In the genomic region with DNA sequence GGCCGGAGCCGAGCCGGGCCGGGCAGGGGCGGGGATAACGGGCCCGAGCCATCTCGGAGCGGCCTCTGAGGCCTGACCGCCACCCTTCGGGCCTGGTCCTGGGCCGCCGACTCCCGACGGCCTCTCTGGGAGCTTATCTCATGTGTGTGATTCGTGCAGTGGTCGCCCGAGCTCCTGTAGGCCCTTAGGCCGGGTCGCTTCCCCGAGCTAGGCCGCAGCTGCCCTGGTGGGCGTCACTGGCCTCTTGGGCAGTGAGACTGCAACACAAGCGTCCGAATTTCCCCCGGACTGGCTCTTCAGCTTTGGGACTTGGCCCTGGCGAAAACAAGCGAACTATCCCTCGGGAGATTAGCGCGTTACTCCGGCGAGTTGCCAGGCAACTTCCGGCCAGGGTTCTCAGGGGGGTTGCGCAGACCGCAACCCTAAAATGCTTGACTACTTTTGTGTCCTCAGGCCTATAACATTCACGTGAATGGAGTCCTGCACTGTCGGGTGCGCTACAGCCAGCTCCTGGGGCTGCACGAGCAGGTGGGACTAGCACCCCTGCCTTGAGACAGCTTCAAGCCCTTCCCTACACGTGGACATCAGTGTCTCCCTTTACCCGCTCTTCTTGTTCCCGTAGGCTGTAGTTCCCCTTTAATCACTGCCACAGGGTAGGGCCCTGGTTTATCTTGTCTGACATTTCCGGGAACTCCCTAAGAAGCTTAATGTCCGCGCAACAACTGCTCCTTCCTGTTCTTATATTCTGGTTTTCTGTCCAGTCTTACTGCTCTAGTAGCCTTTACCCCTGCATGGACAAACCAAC, we compare ENCODE assay signal across 8 cellular contexts. TPM values are rescaled to one million over a fixed set of nuclear protein-coding genes. Genes with fewer than 3 reads are reported as not detected.
A peak's percentile ranks its signal among the peaks of the same experiment; 100 is the strongest.
DNase-seq lines count a peak whose midpoint lies in the region; ATAC-seq and TF ChIP-seq lines count a peak whose summit lies in the region.

No MANE protein-coding gene starts in this region.

- peak; percentile 54 for DNase-seq in GM13977 (ENCODE audit: low spot score)
- peak; percentile 29 for DNase-seq in GOT3 (lab: John Stamatoyannopoulos, UW)
- peak; percentile 25 for DNase-seq in LoVo (ENCODE audit: low spot score)
- peak; percentile 31 for DNase-seq in activated CD4-positive, alpha-beta T cell treated with anti-CD3 and anti-CD28 coated beads, Interleukin-2, amount 10 ng/mL, durations not matched to agents 7 days and 5 days
- no peak for DNase-seq in esophagus muscularis mucosa (ENCODE audit: extremely low spot score)
- peak in 3 of 9 donors; percentile 16 to 45 (median 33) for DNase-seq in naive thymus-derived CD4-positive, alpha-beta T cell
- DNase-seq in aorta = peak in 1 of 2 donors; percentile 83
- DNase-seq in NK-92 treated with Interleukin-12 subunit alpha and Interleukin-12 subunit beta, amount 100 ng/mL, for 24 hours (lab: John Stamatoyannopoulos, UW) = no peak

- H3K36me3 Mint-ChIP-seq in activated CD4-positive, alpha-beta T cell treated with anti-CD3 and anti-CD28 coated beads, Interleukin-2, amount 10 ng/mL, durations not matched to agents 7 days and 5 days (ENCODE audit: low read depth) = peaks cover 46% of the 10 kb centered on the region
- H3K36me3 Mint-ChIP-seq in naive thymus-derived CD4-positive, alpha-beta T cell = peaks cover 4 to 29% (median 26%) of the 10 kb centered on the region in 5 donors

- in situ Hi-C loops in GM13977 (cut with MboI; ENCODE audit: low pct_unique_long_range_greater_than_20kb, low sequenced_read_pairs, unreplicated experiment) = no loop called here

- H3K27ac ChIP-seq in esophagus muscularis mucosa (replicated peaks in 1 of 4) = peak overlapping the region; percentile 88 to 99 (median 95)
- peak overlapping the region; percentile 93 for H3K27ac ChIP-seq in naive thymus-derived CD4-positive, alpha-beta T cell (ENCODE audit: low read depth, low read length)
- H3K27ac ChIP-seq in aorta (ENCODE audit: low read depth in 1 of 2, low read length in 2 of 2) = peak overlapping the region in 1 of 2 donors; percentile 73

- ATAC-seq in naive thymus-derived CD4-positive, alpha-beta T cell = peak; percentile 8
- ATAC-seq in aorta (ENCODE audit: low FRiP score) = peak; percentile 64

- H3K4me3 Mint-ChIP-seq in activated CD4-positive, alpha-beta T cell treated with anti-CD3 and anti-CD28 coated beads, Interleukin-2, amount 10 ng/mL, durations not matched to agents 7 days and 5 days = peak overlapping the region; percentile 84
- H3K4me3 Mint-ChIP-seq in naive thymus-derived CD4-positive, alpha-beta T cell = peak overlapping the region; percentile 85 to 100 (median 96)

- no peak for TF ChIP-seq POLR2A in esophagus muscularis mucosa (IDR thresholded peaks at IDR 0.05; ENCODE audit: low read depth)

- under 1% methylated on average over 25 of the region's 46 CpGs for WGBS in esophagus muscularis mucosa
- WGBS in aorta, 2 donors = 1% methylated on average over 37 to 46 of the region's 46 CpGs

- H3K27me3 ChIP-seq in esophagus muscularis mucosa (no peaks in the 10 kb centered on the region), aorta (ENCODE audit: control insufficient read depth in 1 of 2, insufficient read depth in 2 of 2, low read length in 1 of 2) (no peaks in the 10 kb centered on the region)
- H3K27me3 ChIP-seq in naive thymus-derived CD4-positive, alpha-beta T cell (ENCODE audit: control insufficient read depth in 2 of 2, insufficient read depth in 2 of 2, low read length in 2 of 2) = no peaks in the 10 kb centered on the region

- CTCF ChIA-PET in activated CD4-positive, alpha-beta T cell treated with anti-CD3 and anti-CD28 coated beads, Interleukin-2, amount 10 ng/mL, durations not matched to agents 7 days and 5 days (lab: Charles Lee) = interaction anchor here (0.7 to 1.9 kb wide), 9 partner anchors 8 to 313 kb away, joined by 3 to 6 read pairs (median 4); partner anchors contain the start of genes GTF3C2, NRBP1, PPM1G and SLC4A1AP
- CTCF ChIA-PET in naive thymus-derived CD4-positive, alpha-beta T cell (lab: Charles Lee) = interaction anchor here (0.6 to 3.0 kb wide), 3 partner anchors 9 to 312 kb away, joined by 3 to 10 read pairs (median 5); partner anchors contain the start of gene ZNF513

- H3K4me3 ChIP-seq in esophagus muscularis mucosa (peak overlapping the region; percentile 86 to 94 (median 89)), aorta (ENCODE audit: low read length in 2 of 2) (peak overlapping the region; percentile 60 to 69)
- peak overlapping the region; percentile 94 for H3K4me3 ChIP-seq in naive thymus-derived CD4-positive, alpha-beta T cell (ENCODE audit: low read length)

- TF ChIP-seq CTCF in GM13977 (IDR thresholded peaks at IDR 0.05; ENCODE audit: extremely low read depth, insufficient read depth, missing control alignments) (no peak), esophagus muscularis mucosa (IDR thresholded peaks at IDR 0.05) (no peak)

- intact Hi-C loops in esophagus muscularis mucosa (cut with DNase I) = loop anchor here (5.0 to 10.0 kb wide), 3 partner anchors 36 to 156 kb away; partner anchors contain the start of genes ATRAID, CAD, MPV17 and PPM1G
- intact Hi-C loops in naive thymus-derived CD4-positive, alpha-beta T cell (cut with micrococcal nuclease) = loop anchor here (1.0 to 5.0 kb wide), 23 partner anchors 9 to 586 kb away; partner anchors contain the start of genes CAD (in 2 of the 2), IFT172 (in 2 of the 2), MPV17 (in 2 of the 2) and NRBP1 (in 2 of the 2)
- intact Hi-C loops in aorta (cut with DNase I) = loop anchor here (2.0 to 5.0 kb wide), 2 partner anchors 14 to 36 kb away; partner anchors contain the start of genes GTF3C2 (in 1 of the 2) and PPM1G (in 1 of the 2)

- no peaks in the 10 kb centered on the region for H3K27me3 Mint-ChIP-seq in activated CD4-positive, alpha-beta T cell treated with anti-CD3 and anti-CD28 coated beads, Interleukin-2, amount 10 ng/mL, durations not matched to agents 7 days and 5 days
- no peaks in the 10 kb centered on the region for H3K27me3 Mint-ChIP-seq in naive thymus-derived CD4-positive, alpha-beta T cell

- H3K4me1 ChIP-seq in esophagus muscularis mucosa (peaks cover 28 to 46% (median 38%) of the 10 kb centered on the region in 4 donors), aorta (ENCODE audit: control insufficient read depth in 1 of 2, insufficient read depth in 2 of 2, low read length in 2 of 2) (no peaks in the 10 kb centered on the region)
- peaks cover 29 to 30% of the 10 kb centered on the region in 2 donors for H3K4me1 ChIP-seq in naive thymus-derived CD4-positive, alpha-beta T cell (ENCODE audit: control insufficient read depth in 2 of 2, insufficient read depth in 2 of 2, low read length in 2 of 2)

- peak overlapping the region; percentile 97 for H3K27ac Mint-ChIP-seq in activated CD4-positive, alpha-beta T cell treated with anti-CD3 and anti-CD28 coated beads, Interleukin-2, amount 10 ng/mL, durations not matched to agents 7 days and 5 days
- peak overlapping the region; percentile 81 to 98 (median 94) for H3K27ac Mint-ChIP-seq in naive thymus-derived CD4-positive, alpha-beta T cell

- H3K9me3 ChIP-seq in esophagus muscularis mucosa = no peaks in the 10 kb centered on the region
- H3K9me3 ChIP-seq in naive thymus-derived CD4-positive, alpha-beta T cell (ENCODE audit: control insufficient read depth in 2 of 3, low read length in 3 of 3) = no peaks in the 10 kb centered on the region
- H3K9me3 ChIP-seq in aorta (ENCODE audit: control insufficient read depth, low read length) = no peaks in the 10 kb centered on the region

- H3K9me3 Mint-ChIP-seq in activated CD4-positive, alpha-beta T cell treated with anti-CD3 and anti-CD28 coated beads, Interleukin-2, amount 10 ng/mL, durations not matched to agents 7 days and 5 days = no peaks in the 10 kb centered on the region
- no peaks in the 10 kb centered on the region for H3K9me3 Mint-ChIP-seq in naive thymus-derived CD4-positive, alpha-beta T cell

- POLR2A ChIA-PET in activated CD4-positive, alpha-beta T cell treated with anti-CD3 and anti-CD28 coated beads, Interleukin-2, amount 10 ng/mL, durations not matched to agents 7 days and 5 days (lab: Charles Lee) = interaction anchor here (1.5 kb wide), 1 partner anchor 9 kb away, joined by 4 read pairs; no protein-coding TSS in a partner anchor
- POLR2A ChIA-PET in naive thymus-derived CD4-positive, alpha-beta T cell (lab: Charles Lee) = interaction anchor here (0.6 to 10.6 kb wide), 13 partner anchors 9 to 519 kb away, joined by 3 to 67 read pairs (median 5); partner anchors contain the start of genes AGBL5, GPN1, GTF3C2 and MPV17

- peaks cover 50 to 69% (median 65%) of the 10 kb centered on the region in 4 donors for H3K36me3 ChIP-seq in esophagus muscularis mucosa
- peaks cover 27 to 65% (median 41%) of the 10 kb centered on the region in 3 experiments for H3K36me3 ChIP-seq in naive thymus-derived CD4-positive, alpha-beta T cell (ENCODE audit: control insufficient read depth in 2 of 3, insufficient read depth in 3 of 3, low read length in 3 of 3)
- H3K36me3 ChIP-seq in aorta (ENCODE audit: control insufficient read depth in 1 of 2, insufficient read depth in 2 of 2, low read length in 1 of 2) = peaks cover 4 to 5% of the 10 kb centered on the region in 2 donors

- peaks cover 45% of the 10 kb centered on the region for H3K4me1 Mint-ChIP-seq in activated CD4-positive, alpha-beta T cell treated with anti-CD3 and anti-CD28 coated beads, Interleukin-2, amount 10 ng/mL, durations not matched to agents 7 days and 5 days
- H3K4me1 Mint-ChIP-seq in naive thymus-derived CD4-positive, alpha-beta T cell = peaks cover 31 to 53% (median 46%) of the 10 kb centered on the region in 7 donors

- TF ChIP-seq EP300 in esophagus muscularis mucosa (IDR thresholded peaks at IDR 0.05) = no peak

RNA-seq across cellular contexts. Expression of gene SNX17, which starts 0.6 kb away (rescaled TPM):
- total RNA-seq in activated CD4-positive, alpha-beta T cell treated with anti-CD3 and anti-CD28 coated beads, Interleukin-2, amount 10 ng/mL, durations not matched to agents 7 days and 5 days = 100 to 1,000 TPM; 109 to 120 TPM
- total RNA-seq in esophagus muscularis mucosa (100 to 1,000 TPM in 3 of 4 donors, 10 to 100 TPM in 1; 84.7 to 151 (median 124) TPM), aorta (10 to 100 TPM; 77.8 to 90.5 TPM)
- total RNA-seq in naive thymus-derived CD4-positive, alpha-beta T cell = 100 to 1,000 TPM in 3 of 5 experiments, 10 to 100 TPM in 2; 71.0 to 128 (median 111) TPM
- 100 to 1,000 TPM; 187 to 209 TPM for polyA plus RNA-seq in naive thymus-derived CD4-positive, alpha-beta T cell
- 10 to 100 TPM; 79.4 to 92.6 TPM for polyA plus RNA-seq in aorta

RNA-seq across cellular contexts. Expression of gene EIF2B4, which starts 0.9 kb away (rescaled TPM):
- 10 to 100 TPM; 40.9 to 42.2 TPM for total RNA-seq in activated CD4-positive, alpha-beta T cell treated with anti-CD3 and anti-CD28 coated beads, Interleukin-2, amount 10 ng/mL, durations not matched to agents 7 days and 5 days
- total RNA-seq in esophagus muscularis mucosa (10 to 100 TPM; 39.0 to 50.1 (median 44.9) TPM), aorta (10 to 100 TPM; 32.2 to 42.7 TPM)
- 10 to 100 TPM; 36.5 to 56.1 (median 44.1) TPM for total RNA-seq in naive thymus-derived CD4-positive, alpha-beta T cell
- polyA plus RNA-seq in naive thymus-derived CD4-positive, alpha-beta T cell = 10 to 100 TPM; 23.8 to 42.2 TPM
- 10 to 100 TPM; 36.3 to 87.1 TPM for polyA plus RNA-seq in aorta

RNA-seq across cellular contexts. Expression of gene ZNF513, which starts 9.5 kb away (rescaled TPM):
- total RNA-seq in activated CD4-positive, alpha-beta T cell treated with anti-CD3 and anti-CD28 coated beads, Interleukin-2, amount 10 ng/mL, durations not matched to agents 7 days and 5 days = 10 to 100 TPM; 14.3 to 15.4 TPM
- 10 to 100 TPM in 3 of 4 donors, 1 to 10 TPM in 1; 8.3 to 14.5 (median 11.4) TPM for total RNA-seq in esophagus muscularis mucosa
- 10 to 100 TPM; 15.6 to 23.2 (median 19.2) TPM for total RNA-seq in naive thymus-derived CD4-positive, alpha-beta T cell
- polyA plus RNA-seq in naive thymus-derived CD4-positive, alpha-beta T cell = 1 to 10 TPM; 2.6 to 8.1 TPM
- total RNA-seq in aorta = 10 to 100 TPM; 15.3 to 18.7 TPM
- 10 to 100 TPM in 1 of 2 donors, 1 to 10 TPM in 1; 5.5 to 32.7 TPM for polyA plus RNA-seq in aorta

RNA-seq across cellular contexts. Expression of gene GTF3C2, which starts 14.5 kb away (rescaled TPM):
- total RNA-seq in activated CD4-positive, alpha-beta T cell treated with anti-CD3 and anti-CD28 coated beads, Interleukin-2, amount 10 ng/mL, durations not matched to agents 7 days and 5 days = 10 to 100 TPM; 54.3 to 59.0 TPM
- total RNA-seq in esophagus muscularis mucosa (10 to 100 TPM; 27.5 to 44.3 (median 31.6) TPM), aorta (10 to 100 TPM; 42.7 to 60.9 TPM)
- total RNA-seq in naive thymus-derived CD4-positive, alpha-beta T cell = 100 to 1,000 TPM in 1 of 5 experiments, 10 to 100 TPM in 4; 68.0 to 106 (median 78.3) TPM
- 10 to 100 TPM; 26.6 to 56.1 TPM for polyA plus RNA-seq in naive thymus-derived CD4-positive, alpha-beta T cell
- 10 to 100 TPM; 17.0 to 20.3 TPM for polyA plus RNA-seq in aorta

RNA-seq across cellular contexts. Expression of gene PPM1G, which starts 38.4 kb away (rescaled TPM):
- 100 to 1,000 TPM; 109 TPM for total RNA-seq in activated CD4-positive, alpha-beta T cell treated with anti-CD3 and anti-CD28 coated beads, Interleukin-2, amount 10 ng/mL, durations not matched to agents 7 days and 5 days
- total RNA-seq in esophagus muscularis mucosa = 10 to 100 TPM; 46.1 to 71.8 (median 62.7) TPM
- total RNA-seq in naive thymus-derived CD4-positive, alpha-beta T cell = 100 to 1,000 TPM in 1 of 5 experiments, 10 to 100 TPM in 4; 39.5 to 101 (median 45.1) TPM
- 100 to 1,000 TPM in 1 of 2 donors, 10 to 100 TPM in 1; 74.4 to 107 TPM for polyA plus RNA-seq in naive thymus-derived CD4-positive, alpha-beta T cell
- 10 to 100 TPM; 39.5 to 42.7 TPM for total RNA-seq in aorta
- 10 to 100 TPM; 37.3 to 40.7 TPM for polyA plus RNA-seq in aorta

Comparison
In these comparisons a context has a peak if more than half of its experiments do, and no peak if none do; other contexts are left out.
1. DNase-seq: peak in GM13977 (single experiment), GOT3 (single experiment), LoVo (single experiment) and activated CD4-positive, alpha-beta T cell treated with anti-CD3 and anti-CD28 coated beads, Interleukin-2, amount 10 ng/mL, durations not matched to agents 7 days and 5 days (single experiment); none in esophagus muscularis mucosa (single experiment) and NK-92 treated with Interleukin-12 subunit alpha and Interleukin-12 subunit beta, amount 100 ng/mL, for 24 hours (single experiment).
2. Peak in every context shown above with its lines, with median percentiles within 50 percentile points of each other: H3K4me3 ChIP-seq.